Comparison of ENCODE assay signal across 26 cellular contexts in the genomic region with DNA sequence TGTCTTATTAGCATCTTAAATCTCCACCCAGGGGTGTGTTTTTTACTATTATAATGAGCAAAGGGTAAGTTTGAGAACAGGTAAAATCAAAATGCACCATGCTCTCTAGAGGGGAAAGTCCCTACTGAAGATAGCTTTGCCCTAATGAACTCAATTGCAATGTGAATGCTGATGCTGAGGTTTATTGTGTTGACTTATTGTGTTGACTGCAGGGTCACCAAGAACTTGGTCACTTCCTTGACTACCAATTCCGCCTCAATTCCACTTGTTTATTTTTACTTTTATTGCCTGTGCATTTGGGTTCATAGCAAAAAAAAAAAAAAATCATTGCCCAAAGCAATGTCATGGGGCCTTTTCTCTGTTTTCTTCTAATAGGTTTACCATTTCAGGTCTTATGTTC.
"Had no signal": no experiment of that assay in that cellular context is flagged by ENCODE, and none has a peak within 500 bp of the region (broad histone marks: within the 10 kb centered on the region; RNA-seq: fewer than 3 reads in every experiment).

No MANE protein-coding gene starts in this region.

- H3K27ac ChIP-seq: brain microvascular endothelial cell, epithelial cell of prostate, esophagus squamous epithelium had no signal

- H3K4me3 Mint-ChIP-seq: activated B cell treated with CpG ODN at 0.5 μM for 24 hours; activated CD4-positive, alpha-beta memory T cell treated with anti-CD3 and anti-CD28 coated beads, Interleukin-2, amount 10 ng/mL, durations not matched to agents 7 days and 5 days; activated CD4-positive, alpha-beta T cell treated with anti-CD3 and anti-CD28 coated beads for 36 hours; activated CD4-positive, alpha-beta T cell treated with anti-CD3 and anti-CD28 coated beads, Interleukin-2, amount 10 ng/mL, durations not matched to agents 24 days and 14 days; activated naive CD8-positive, alpha-beta T cell; activated T-cell treated with anti-CD3 and anti-CD28 coated beads, Interleukin-2, amount 50 U/mL, for 24 hours; activated T-cell treated with anti-CD3 and anti-CD28 coated beads, Interleukin-2, amount 50 U/mL, for 72 hours; central memory CD8-positive, alpha-beta T cell had no signal

- H3K27me3 Mint-ChIP-seq: activated B cell treated with CpG ODN at 0.5 μM for 24 hours; activated CD4-positive, alpha-beta T cell treated with anti-CD3 and anti-CD28 coated beads, Interleukin-2, amount 10 ng/mL, durations not matched to agents 24 days and 14 days had no signal

- ATAC-seq: activated CD4-positive, alpha-beta T cell treated with anti-CD3 and anti-CD28 coated beads for 36 hours; activated CD4-positive, CD25-positive, alpha-beta regulatory T cell treated with anti-CD3 and anti-CD28 coated beads, Interleukin-2, amount 50 U/mL, for 24 hours; activated T-cell treated with anti-CD3 and anti-CD28 coated beads, Interleukin-2, amount 50 U/mL, for 72 hours had no signal

- H3K27ac Mint-ChIP-seq: activated B cell treated with CpG ODN at 0.5 μM for 24 hours; activated CD4-positive, alpha-beta memory T cell treated with anti-CD3 and anti-CD28 coated beads, Interleukin-2, amount 10 ng/mL, durations not matched to agents 7 days and 5 days; activated CD4-positive, alpha-beta T cell treated with anti-CD3 and anti-CD28 coated beads for 36 hours; activated CD4-positive, alpha-beta T cell treated with anti-CD3 and anti-CD28 coated beads, Interleukin-2, amount 10 ng/mL, durations not matched to agents 24 days and 14 days; activated naive CD8-positive, alpha-beta T cell; activated T-cell treated with anti-CD3 and anti-CD28 coated beads, Interleukin-2, amount 50 U/mL, for 24 hours; activated T-cell treated with anti-CD3 and anti-CD28 coated beads, Interleukin-2, amount 50 U/mL, for 72 hours had no signal

- DNase-seq: activated B cell treated with CpG ODN at 0.5 μM for 24 hours; activated CD4-positive, alpha-beta memory T cell treated with anti-CD3 and anti-CD28 coated beads, Interleukin-2, amount 10 ng/mL, durations not matched to agents 7 days and 5 days; activated CD4-positive, alpha-beta T cell treated with anti-CD3 and anti-CD28 coated beads for 36 hours; activated CD4-positive, alpha-beta T cell treated with anti-CD3 and anti-CD28 coated beads, Interleukin-2, amount 10 ng/mL, durations not matched to agents 24 days and 14 days; activated CD4-positive, alpha-beta T cell treated with anti-CD3 and anti-CD28 coated beads, Interleukin-2, amount 50 U/mL, for 4 hours; activated CD8-positive, alpha-beta memory T cell treated with anti-CD3 and anti-CD28 coated beads, Interleukin-2, amount 50 U/mL, for 48 hours; activated effector memory CD4-positive, alpha-beta T cell treated with Interleukin-2 at 50 U/mL for 16 hours; activated gamma-delta T cell treated with Interleukin-2 at 50 U/mL for 16 hours; activated naive CD4-positive, alpha-beta T cell treated with anti-CD3 and anti-CD28 coated beads, Interleukin-2, amount 50 U/mL, for 16 hours; activated naive CD4-positive, alpha-beta T cell treated with Interleukin-2 at 50 U/mL for 16 hours; activated T-cell treated with anti-CD3 and anti-CD28 coated beads for 4 hours; activated T-cell treated with anti-CD3 and anti-CD28 coated beads, Interleukin-2, amount 50 U/mL, for 24 hours; activated T-cell treated with anti-CD3 and anti-CD28 coated beads, Interleukin-2, amount 50 U/mL, for 72 hours; amniotic stem cell; anterior cingulate cortex; brain microvascular endothelial cell; cortex of kidney; effector CD8-positive, alpha-beta T cell; esophagus squamous epithelium; foreskin melanocyte; head of caudate nucleus; T-helper 2 cell had no signal

- H3K4me1 Mint-ChIP-seq: activated B cell treated with CpG ODN at 0.5 μM for 24 hours; activated CD4-positive, alpha-beta memory T cell treated with anti-CD3 and anti-CD28 coated beads, Interleukin-2, amount 10 ng/mL, durations not matched to agents 7 days and 5 days; activated CD4-positive, alpha-beta T cell treated with anti-CD3 and anti-CD28 coated beads for 36 hours; activated CD4-positive, alpha-beta T cell treated with anti-CD3 and anti-CD28 coated beads, Interleukin-2, amount 10 ng/mL, durations not matched to agents 24 days and 14 days; central memory CD8-positive, alpha-beta T cell had no signal
